In the genomic region with DNA sequence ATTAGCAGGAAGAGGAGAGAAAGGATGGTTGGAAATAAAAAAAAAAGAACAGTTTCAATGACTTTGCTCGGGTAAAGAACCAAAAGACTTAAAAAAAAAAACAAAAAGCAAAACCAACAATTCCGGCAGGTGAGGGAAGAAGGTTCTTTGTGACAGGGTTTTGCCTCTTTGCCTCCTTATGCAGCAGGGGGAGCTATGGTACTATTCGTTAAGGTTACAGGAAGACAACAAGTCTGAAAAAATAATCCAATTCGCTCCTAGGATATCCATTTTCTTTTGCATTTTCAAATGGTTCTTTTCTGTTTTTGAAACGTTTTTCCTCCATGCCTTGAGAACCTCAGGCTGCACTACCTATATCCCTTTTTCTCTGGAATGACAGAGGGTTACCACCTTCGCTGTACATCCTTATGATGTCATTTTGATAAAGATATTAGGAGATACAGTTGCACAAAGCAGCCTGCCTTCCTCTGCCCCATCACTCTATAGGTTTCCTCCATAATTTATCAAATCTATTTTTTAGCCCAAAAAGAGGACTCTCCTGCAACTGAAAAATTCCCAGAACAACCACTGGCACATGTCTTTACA, we compare ENCODE assay signal across 9 cellular contexts. TPM values are rescaled to one million over a fixed set of nuclear protein-coding genes. Genes with fewer than 3 reads are reported as not detected.
DNase-seq lines count a peak whose midpoint lies in the region; ATAC-seq and TF ChIP-seq lines count a peak whose summit lies in the region.
"Had no signal": no experiment of that assay in that cellular context is flagged by ENCODE, and none has a peak within 500 bp of the region (broad histone marks: within the 10 kb centered on the region; RNA-seq: fewer than 3 reads in every experiment).

No MANE protein-coding gene starts in this region.

- TF ChIP-seq CTCF in HEK293 (tag by site-specific recombination; IDR thresholded peaks at IDR 0.05) (0 out of 2 replicates have a peak, but pooled peaks have one; percentile 11), thyroid gland (IDR thresholded peaks at IDR 0.05) (peak; percentile 15 to 63 (median 38))

- H3K4me3 ChIP-seq in HEK293 (ENCODE audit: low read depth, low read length) = no peak overlapping the region
- no peak overlapping the region for H3K4me3 ChIP-seq in thyroid gland (replicated peaks in 1 of 3)

- no peaks in the 10 kb centered on the region for H3K36me3 ChIP-seq in HEK293 (ENCODE audit: control insufficient read depth in 2 of 2, insufficient read depth in 1 of 2, low read length in 2 of 2)
- no peaks in the 10 kb centered on the region for H3K36me3 ChIP-seq in thyroid gland

- intact Hi-C loops in thyroid gland (cut with DNase I) = no loop called here

- no peak overlapping the region for H3K27ac ChIP-seq in HEK293 (ENCODE audit: extremely low read depth, low read depth, low read length)
- H3K27ac ChIP-seq in thyroid gland = no peak overlapping the region

- no peaks in the 10 kb centered on the region for H3K4me1 ChIP-seq in HEK293 (ENCODE audit: control insufficient read depth, insufficient read depth, low read length)
- H3K4me1 ChIP-seq in thyroid gland = no peaks in the 10 kb centered on the region

- DNase-seq in NCI-H2081 (lab: John Stamatoyannopoulos, UW) (peak; percentile 61 to 69), NCI-H2081 treated with DMSO at 0.1 percent for 48 hours (lab: John Stamatoyannopoulos, UW) (no peak), NCI-H460 (ENCODE audit: extremely low read depth, low read depth) (peak; percentile 51), inferior parietal cortex (ENCODE audit: extremely low spot score) (peak; percentile 68), thyroid gland (peak; percentile 16 to 37)
- DNase-seq in activated naive CD8-positive, alpha-beta T cell treated with anti-CD3 and anti-CD28 coated beads, Interleukin-2, amount 50 U/mL, for 24 hours = peak; percentile 5

- no peak overlapping the region for H3K27ac Mint-ChIP-seq in activated naive CD8-positive, alpha-beta T cell treated with anti-CD3 and anti-CD28 coated beads, Interleukin-2, amount 50 U/mL, for 24 hours
- H3K27ac Mint-ChIP-seq: activated naive CD4-positive, alpha-beta T cell treated with anti-CD3 and anti-CD28 coated beads, Interleukin-2, amount 50 U/mL, for 24 hours had no signal

- POLR2A ChIA-PET in HEK293 (lab: Yijun Ruan, JAX) = no interaction called here

- no peaks in the 10 kb centered on the region for H3K36me3 Mint-ChIP-seq in activated naive CD8-positive, alpha-beta T cell treated with anti-CD3 and anti-CD28 coated beads, Interleukin-2, amount 50 U/mL, for 24 hours (ENCODE audit: low read depth)
- H3K36me3 Mint-ChIP-seq: activated naive CD4-positive, alpha-beta T cell treated with anti-CD3 and anti-CD28 coated beads, Interleukin-2, amount 50 U/mL, for 24 hours had no signal

- no peak overlapping the region for H3K4me3 Mint-ChIP-seq in activated naive CD8-positive, alpha-beta T cell treated with anti-CD3 and anti-CD28 coated beads, Interleukin-2, amount 50 U/mL, for 24 hours
- H3K4me3 Mint-ChIP-seq: activated naive CD4-positive, alpha-beta T cell treated with anti-CD3 and anti-CD28 coated beads, Interleukin-2, amount 50 U/mL, for 24 hours had no signal

- H3K9me3 Mint-ChIP-seq in activated naive CD8-positive, alpha-beta T cell treated with anti-CD3 and anti-CD28 coated beads, Interleukin-2, amount 50 U/mL, for 24 hours = no peaks in the 10 kb centered on the region
- H3K9me3 Mint-ChIP-seq: activated naive CD4-positive, alpha-beta T cell treated with anti-CD3 and anti-CD28 coated beads, Interleukin-2, amount 50 U/mL, for 24 hours had no signal

- no peak for ATAC-seq in activated naive CD8-positive, alpha-beta T cell treated with anti-CD3 and anti-CD28 coated beads, Interleukin-2, amount 50 U/mL, for 24 hours
- no peak for ATAC-seq in GM18870 (IDR thresholded peaks at IDR 0.05; ENCODE audit: unreplicated experiment)

- peaks cover 4% of the 10 kb centered on the region for H3K27me3 Mint-ChIP-seq in activated naive CD8-positive, alpha-beta T cell treated with anti-CD3 and anti-CD28 coated beads, Interleukin-2, amount 50 U/mL, for 24 hours

- no peaks in the 10 kb centered on the region for H3K27me3 ChIP-seq in thyroid gland

- 20% methylated on average over 6 of the region's 6 CpGs for WGBS in thyroid gland, 2 donors

- H3K4me1 Mint-ChIP-seq in activated naive CD8-positive, alpha-beta T cell treated with anti-CD3 and anti-CD28 coated beads, Interleukin-2, amount 50 U/mL, for 24 hours = no peaks in the 10 kb centered on the region

- TF ChIP-seq POLR2A in thyroid gland (IDR thresholded peaks at IDR 0.05) = no peak

- CTCF ChIA-PET in HEK293 (lab: Yijun Ruan, JAX) = interaction anchor here (0.6 to 1.8 kb wide), 13 partner anchors 8 to 1541 kb away, joined by 3 to 8 read pairs (median 3); no protein-coding TSS in a partner anchor

- H3K9me3 ChIP-seq in HEK293 (ENCODE audit: control insufficient read depth, insufficient read depth, low read depth, low read length) (no peaks in the 10 kb centered on the region), thyroid gland (no peaks in the 10 kb centered on the region)

TF ChIP-seq in HEK293, 187 proteins besides CTCF, POLR2A, EP300 and RAD21:
- TF ChIP-seq ZNF654 (tag by site-specific recombination; IDR thresholded peaks at IDR 0.05; ENCODE audit: low read depth) = peak; percentile 80
- TF ChIP-seq ZBTB17 (tag by site-specific recombination; IDR thresholded peaks at IDR 0.05) = no peak

RNA-seq across cellular contexts. Expression of a gene that starts 55.0 kb away (rescaled TPM):
- total RNA-seq in NCI-H460 (2014; rRNA removed; shearing (Covaris generic)) = 0.98 and 2.6 TPM in 2 replicates
- 0.79 and 2.8 TPM in 2 replicates for polyA plus RNA-seq in NCI-H460 (2014; cell fraction: nucleus; rRNA removed)
- under 1 TPM; 0.20 to 0.92 (median 0.60) TPM for total RNA-seq in thyroid gland
